In genomic region chr10:114684085-114684821, GRCh38 we compare ENCODE assay signal across 9 cellular contexts. TPM values are rescaled to one million over a fixed set of nuclear protein-coding genes. Genes with fewer than 3 reads are reported as not detected.
DNase-seq lines count a peak whose midpoint lies in the region; ATAC-seq and TF ChIP-seq lines count a peak whose summit lies in the region.
"Had no signal": no experiment of that assay in that cellular context is flagged by ENCODE, and none has a peak within 500 bp of the region (broad histone marks: within the 10 kb centered on the region; RNA-seq: fewer than 3 reads in every experiment).

No MANE protein-coding gene starts in this region.

- intact Hi-C loops in dorsolateral prefrontal cortex (cut with DNase I) (loop anchor here (10.0 kb wide), 2 partner anchors 59 to 209 kb away; no protein-coding TSS in a partner anchor), lower lobe of right lung (cut with DNase I) (no loop called here)

- peaks cover 54% of the 10 kb centered on the region for H3K4me1 ChIP-seq in lower lobe of right lung

- peak overlapping the region in 51 of 59 donors; percentile 3 to 85 (median 64) for H3K27ac ChIP-seq in dorsolateral prefrontal cortex
- H3K27ac ChIP-seq in lower lobe of right lung = peak overlapping the region; percentile 72
- no peak overlapping the region for H3K27ac ChIP-seq in substantia nigra (ENCODE audit: low read depth, low read length, poor library complexity, severe bottlenecking)

- ATAC-seq in lower lobe of right lung (peak; percentile 84), GM21786 (IDR thresholded peaks at IDR 0.05; ENCODE audit: unreplicated experiment) (no peak), GM21825 (IDR thresholded peaks at IDR 0.05; ENCODE audit: unreplicated experiment) (no peak)

- TF ChIP-seq CTCF in dorsolateral prefrontal cortex (IDR thresholded peaks at IDR 0.05 in 54 of 56, conservative IDR thresholded peaks at IDR 0.05 in 2 of 56; ENCODE audit: low read depth in 1 of 56, partially characterized antibody in 56 of 56) = no peak
- no peak for TF ChIP-seq CTCF in lower lobe of right lung (IDR thresholded peaks at IDR 0.05)

- H3K27me3 ChIP-seq in dorsolateral prefrontal cortex (peaks cover 0 to 29% (median 0%) of the 10 kb centered on the region in 45 donors), lower lobe of right lung (ENCODE audit: low read depth) (no peaks in the 10 kb centered on the region)

- H3K4me3 ChIP-seq in dorsolateral prefrontal cortex = peak overlapping the region in 30 of 59 donors; percentile 1 to 49 (median 22)
- peak overlapping the region; percentile 48 for H3K4me3 ChIP-seq in lower lobe of right lung

- no peaks in the 10 kb centered on the region for H3K36me3 ChIP-seq in lower lobe of right lung

- DNase-seq in HuH-7 (ENCODE audit: low spot score) (peak; percentile 20), dorsolateral prefrontal cortex (peak in 6 of 10 donors; percentile 34 to 63 (median 48)), lower lobe of right lung (peak; percentile 69), substantia nigra (lab: John Stamatoyannopoulos, UW) (peak in 28 of 49 donors; percentile 8 to 63 (median 42))
- DNase-seq in activated CD4-positive, alpha-beta T cell treated with anti-CD3 and anti-CD28 coated beads for 48 hours = no peak
- no peak for DNase-seq in activated effector memory CD4-positive, alpha-beta T cell treated with anti-CD3 and anti-CD28 coated beads, Interleukin-2, amount 50 U/mL, for 16 hours
- DNase-seq: NCI-H82 had no signal

- H3K9me3 ChIP-seq in lower lobe of right lung = no peaks in the 10 kb centered on the region

RNA-seq across cellular contexts. Expression of gene ABLIM1, which starts 26.2 kb away (rescaled TPM):
- 100 to 1,000 TPM in 116 of 120 experiments, 10 to 100 TPM in 4; 73.6 to 222 (median 138) TPM for total RNA-seq in dorsolateral prefrontal cortex
- 106 TPM for total RNA-seq in lower lobe of right lung

Comparison
In these comparisons a context has a peak if more than half of its experiments do, and no peak if none do; other contexts are left out.
1. DNase-seq: peak in HuH-7 (single experiment), dorsolateral prefrontal cortex (6 of 10), lower lobe of right lung (single experiment) and substantia nigra (28 of 49); none in activated CD4-positive, alpha-beta T cell treated with anti-CD3 and anti-CD28 coated beads for 48 hours (single experiment) and activated effector memory CD4-positive, alpha-beta T cell treated with anti-CD3 and anti-CD28 coated beads, Interleukin-2, amount 50 U/mL, for 16 hours (single experiment).
2. ATAC-seq: peak in lower lobe of right lung (2 of 2); none in GM21786 (single experiment) and GM21825 (single experiment).